8 cellular contexts compared by ENCODE assay signal in the genomic region with DNA sequence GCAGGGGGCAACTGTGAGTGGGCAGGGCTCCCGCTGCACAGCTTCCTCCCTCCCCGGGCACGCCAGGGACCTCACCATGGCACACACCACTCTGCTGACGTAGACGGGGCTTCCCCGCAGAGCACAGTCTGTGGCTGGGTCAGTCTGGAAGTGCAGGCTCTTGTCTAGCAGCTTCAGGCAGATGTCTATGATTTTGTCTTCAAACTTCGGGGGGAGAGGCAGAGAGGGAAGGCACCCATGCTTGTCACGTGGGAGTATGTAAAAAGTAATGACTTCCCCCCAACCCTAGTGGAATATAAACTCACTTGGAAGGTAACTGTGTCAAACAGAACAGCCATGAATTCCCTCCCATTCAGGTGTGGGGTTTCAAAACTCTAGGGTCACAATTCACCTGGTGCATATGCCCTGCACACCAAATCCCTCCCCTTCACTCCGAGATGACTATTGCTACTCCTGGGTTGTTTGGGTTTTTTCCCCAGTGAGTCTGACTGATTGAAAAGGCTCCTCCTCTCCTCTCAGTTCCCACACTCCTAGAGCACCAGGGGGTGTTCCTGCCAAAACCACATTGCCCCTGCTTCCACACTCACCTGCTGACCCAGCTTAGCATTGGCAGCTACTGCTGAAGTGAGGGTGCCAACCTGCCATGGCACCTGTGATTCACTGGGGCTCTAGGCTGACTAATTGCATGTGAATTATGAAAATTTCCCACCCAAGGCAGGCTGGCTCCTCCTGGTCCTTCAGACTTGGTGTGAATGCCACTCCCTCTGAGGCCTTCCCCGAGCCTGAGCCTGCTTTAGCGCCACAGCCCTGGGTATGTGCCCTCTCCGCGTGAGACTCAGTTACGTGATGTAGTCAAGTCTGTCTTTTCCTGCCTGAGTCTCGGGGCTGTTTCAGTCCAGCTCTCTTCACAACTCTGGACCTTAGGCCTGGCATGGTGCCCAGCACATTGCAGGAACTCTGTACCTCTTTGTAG. TPM values are rescaled to one million over a fixed set of nuclear protein-coding genes. Genes with fewer than 3 reads are reported as not detected.
DNase-seq lines count a peak whose midpoint lies in the region; FAIRE-seq and TF ChIP-seq lines count a peak whose summit lies in the region.

No MANE protein-coding gene starts in this region.

- H3K9me3 ChIP-seq in A673 (ENCODE audit: low read depth, low read length, poor library complexity, severe bottlenecking), result no peaks in the 10 kb centered on the region

- H3K4me3 ChIP-seq in A673 (ENCODE audit: low read depth, low read length, poor library complexity, severe bottlenecking) (no peak overlapping the region), cardiac fibroblast (replicated peaks in 1 of 2; ENCODE audit: low read depth in 2 of 2, low read length in 2 of 2) (no peak overlapping the region)

- no TSS peak for BruUV-seq in A673 (replicated peaks; lab: Mats Ljungman, UMichigan)

- POLR2A ChIA-PET in A673 (lab: Charles Lee; ENCODE audit: low non-redundant PET), result no interaction called here

- CTCF ChIA-PET in A673 (lab: Charles Lee), result no interaction called here

- no peak overlapping the region for H3K27ac ChIP-seq in A673 (ENCODE audit: low read depth, low read length, poor library complexity, severe bottlenecking)

- TF ChIP-seq CTCF in A673 (conservative IDR thresholded peaks at IDR 0.05; ENCODE audit: low read depth, low read length) (no peak), cardiac fibroblast (IDR thresholded peaks at IDR 0.05; ENCODE audit: low read depth, low read length) (no peak)

- H3K4me1 ChIP-seq in A673 (ENCODE audit: insufficient read depth, low read length, poor library complexity, severe bottlenecking), result peaks cover 8% of the 10 kb centered on the region

- FAIRE-seq in GM19239 (lab: Jason Lieb, UNC), result peak; percentile 91

- peak; percentile 45 for DNase-seq in A673 (ENCODE audit: low spot score)
- DNase-seq in GM19239 (ENCODE audit: insufficient read length, low spot score), result no peak
- peak; percentile 27 for DNase-seq in HS-27A (ENCODE audit: low read depth)
- peak; percentile 29 to 50 for DNase-seq in cardiac fibroblast (ENCODE audit: low read depth in 2 of 2)
- peak; percentile 93 for DNase-seq in renal cortical epithelial cell (ENCODE audit: low read depth)
- DNase-seq in Ammon's horn (ENCODE audit: low spot score), result no peak
- DNase-seq in NCI-H446 (lab: John Stamatoyannopoulos, UW), result no peak
- no peak for DNase-seq in effector CD8-positive, alpha-beta T cell (lab: John Stamatoyannopoulos, UW)

- intact Hi-C loops in A673 (cut with micrococcal nuclease; ENCODE audit: unreplicated experiment), result no loop called here

- H3K27me3 ChIP-seq in A673 (replicated peaks; ENCODE audit: insufficient read depth, low read depth, low read length, poor library complexity), result no peaks in the 10 kb centered on the region

- no peaks in the 10 kb centered on the region for H3K36me3 ChIP-seq in A673 (ENCODE audit: insufficient read depth, low read length, poor library complexity, severe bottlenecking)

RNA-seq across cellular contexts. Expression of gene TGM5, which starts 13.0 kb away (rescaled TPM):
- total RNA-seq in A673 (2021), result not detected in 2 replicates
- 0.25 and 0.35 TPM in 2 replicates for total RNA-seq in renal cortical epithelial cell

RNA-seq across cellular contexts. Expression of gene EPB42, which starts 32.9 kb away (rescaled TPM):
- not detected in 2 replicates for total RNA-seq in A673 (2021)
- total RNA-seq in renal cortical epithelial cell, result not detected in 2 replicates

RNA-seq across cellular contexts. Expression of gene TGM7, which starts 48.3 kb away (rescaled TPM):
- not detected in 2 replicates for total RNA-seq in A673 (2021)
- not detected in 2 replicates for total RNA-seq in renal cortical epithelial cell

Comparison
In these comparisons a context has a peak if more than half of its experiments do, and no peak if none do; other contexts are left out.
1. DNase-seq: peak in A673 (single experiment), HS-27A (single experiment), cardiac fibroblast (2 of 2) and renal cortical epithelial cell (single experiment); none in GM19239 (single experiment), Ammon's horn (single experiment), NCI-H446 (0 of 2) and effector CD8-positive, alpha-beta T cell (single experiment).